In the genomic region with DNA sequence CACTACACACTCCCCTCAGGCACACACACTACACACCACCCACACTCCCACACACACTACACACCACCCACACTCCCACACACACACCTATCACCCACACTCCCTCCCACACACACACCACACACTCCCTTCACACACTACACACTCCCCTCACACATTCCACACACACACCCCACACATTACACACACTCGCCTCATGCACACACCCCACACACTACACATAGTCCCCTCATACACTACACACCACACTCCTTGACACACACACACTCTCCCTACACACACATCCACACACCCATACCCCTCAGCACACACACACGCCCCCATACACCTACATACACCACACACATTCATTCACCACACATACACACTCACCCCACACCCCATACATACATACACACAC, we compare ENCODE assay signal across 1 cellular context.
A peak's percentile ranks its signal among the peaks of the same experiment; 100 is the strongest.
TF ChIP-seq lines count a peak whose summit lies in the region.

No MANE protein-coding gene starts in this region.

TF ChIP-seq in HEK293, 187 proteins besides CTCF, POLR2A, EP300 and RAD21 (continued from another document):
- no peak for TF ChIP-seq OSR2 (tag by site-specific recombination; IDR thresholded peaks at IDR 0.05)
- TF ChIP-seq ZFHX2 (tag by site-specific recombination; conservative IDR thresholded peaks at IDR 0.05) = peak; percentile 100
- TF ChIP-seq ZNF501 (tag by site-specific recombination; IDR thresholded peaks at IDR 0.05) = no peak
- TF ChIP-seq ZNF175 (tag by site-specific recombination; IDR thresholded peaks at IDR 0.05) = 0 out of 2 replicates have a peak, but pooled peaks have one; percentile 32
- TF ChIP-seq, protein P1, sequence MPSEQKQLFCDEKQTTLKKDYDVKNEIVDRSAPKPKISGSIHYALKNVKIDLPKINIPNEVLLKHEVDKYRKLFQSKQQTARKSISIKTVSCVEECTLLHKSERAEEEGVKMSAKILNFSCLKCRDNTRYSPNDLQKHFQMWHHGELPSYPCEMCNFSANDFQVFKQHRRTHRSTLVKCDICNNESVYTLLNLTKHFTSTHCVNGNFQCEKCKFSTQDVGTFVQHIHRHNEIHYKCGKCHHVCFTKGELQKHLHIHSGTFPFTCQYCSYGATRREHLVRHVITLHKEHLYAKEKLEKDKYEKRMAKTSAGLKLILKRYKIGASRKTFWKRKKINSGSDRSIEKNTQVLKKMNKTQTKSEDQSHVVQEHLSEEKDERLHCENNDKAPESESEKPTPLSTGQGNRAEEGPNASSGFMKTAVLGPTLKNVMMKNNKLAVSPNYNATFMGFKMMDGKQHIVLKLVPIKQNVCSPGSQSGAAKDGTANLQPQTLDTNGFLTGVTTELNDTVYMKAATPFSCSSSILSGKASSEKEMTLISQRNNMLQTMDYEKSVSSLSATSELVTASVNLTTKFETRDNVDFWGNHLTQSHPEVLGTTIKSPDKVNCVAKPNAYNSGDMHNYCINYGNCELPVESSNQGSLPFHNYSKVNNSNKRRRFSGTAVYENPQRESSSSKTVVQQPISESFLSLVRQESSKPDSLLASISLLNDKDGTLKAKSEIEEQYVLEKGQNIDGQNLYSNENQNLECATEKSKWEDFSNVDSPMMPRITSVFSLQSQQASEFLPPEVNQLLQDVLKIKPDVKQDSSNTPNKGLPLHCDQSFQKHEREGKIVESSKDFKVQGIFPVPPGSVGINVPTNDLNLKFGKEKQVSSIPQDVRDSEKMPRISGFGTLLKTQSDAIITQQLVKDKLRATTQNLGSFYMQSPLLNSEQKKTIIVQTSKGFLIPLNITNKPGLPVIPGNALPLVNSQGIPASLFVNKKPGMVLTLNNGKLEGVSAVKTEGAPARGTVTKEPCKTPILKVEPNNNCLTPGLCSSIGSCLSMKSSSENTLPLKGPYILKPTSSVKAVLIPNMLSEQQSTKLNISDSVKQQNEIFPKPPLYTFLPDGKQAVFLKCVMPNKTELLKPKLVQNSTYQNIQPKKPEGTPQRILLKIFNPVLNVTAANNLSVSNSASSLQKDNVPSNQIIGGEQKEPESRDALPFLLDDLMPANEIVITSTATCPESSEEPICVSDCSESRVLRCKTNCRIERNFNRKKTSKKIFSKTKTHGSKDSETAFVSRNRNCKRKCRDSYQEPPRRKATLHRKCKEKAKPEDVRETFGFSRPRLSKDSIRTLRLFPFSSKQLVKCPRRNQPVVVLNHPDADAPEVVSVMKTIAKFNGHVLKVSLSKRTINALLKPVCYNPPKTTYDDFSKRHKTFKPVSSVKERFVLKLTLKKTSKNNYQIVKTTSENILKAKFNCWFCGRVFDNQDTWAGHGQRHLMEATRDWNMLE (tag by site-specific recombination; conservative IDR thresholded peaks at IDR 0.05; ENCODE audit: low read depth) = no peak
- peak; percentile 69 for TF ChIP-seq ZBTB48 (tag by site-specific recombination; IDR thresholded peaks at IDR 0.05)
- TF ChIP-seq HOXC10 (CRISPR knock-in tag; IDR thresholded peaks at IDR 0.05) = no peak
- TF ChIP-seq ZNF350 (tag by site-specific recombination; IDR thresholded peaks at IDR 0.05) = no peak
- TF ChIP-seq, protein P2, sequence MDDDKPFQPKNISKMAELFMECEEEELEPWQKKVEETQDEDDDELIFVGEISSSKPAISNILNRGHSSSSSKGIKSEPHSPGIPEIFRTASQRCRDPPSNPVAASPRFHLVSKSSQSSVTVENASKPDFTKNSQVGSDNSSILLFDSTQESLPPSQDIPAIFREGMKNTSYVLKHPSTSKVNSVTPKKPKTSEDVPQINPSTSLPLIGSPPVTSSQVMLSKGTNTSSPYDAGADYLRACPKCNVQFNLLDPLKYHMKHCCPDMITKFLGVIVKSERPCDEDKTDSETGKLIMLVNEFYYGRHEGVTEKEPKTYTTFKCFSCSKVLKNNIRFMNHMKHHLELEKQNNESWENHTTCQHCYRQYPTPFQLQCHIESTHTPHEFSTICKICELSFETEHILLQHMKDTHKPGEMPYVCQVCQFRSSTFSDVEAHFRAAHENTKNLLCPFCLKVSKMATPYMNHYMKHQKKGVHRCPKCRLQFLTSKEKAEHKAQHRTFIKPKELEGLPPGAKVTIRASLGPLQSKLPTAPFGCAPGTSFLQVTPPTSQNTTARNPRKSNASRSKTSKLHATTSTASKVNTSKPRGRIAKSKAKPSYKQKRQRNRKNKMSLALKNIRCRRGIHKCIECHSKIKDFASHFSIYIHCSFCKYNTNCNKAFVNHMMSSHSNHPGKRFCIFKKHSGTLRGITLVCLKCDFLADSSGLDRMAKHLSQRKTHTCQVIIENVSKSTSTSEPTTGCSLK (tag by site-specific recombination; IDR thresholded peaks at IDR 0.05) = no peak
- TF ChIP-seq ZNF311 (tag by site-specific recombination; IDR thresholded peaks at IDR 0.05; ENCODE audit: borderline replicate concordance) = 0 out of 2 replicates have a peak, but pooled peaks have one; percentile 78
- TF ChIP-seq GLIS1 (tag by site-specific recombination; IDR thresholded peaks at IDR 0.05) = no peak
- peak; percentile 86 for TF ChIP-seq ZNF785 (tag by site-specific recombination; IDR thresholded peaks at IDR 0.05)
- TF ChIP-seq, protein P3, sequence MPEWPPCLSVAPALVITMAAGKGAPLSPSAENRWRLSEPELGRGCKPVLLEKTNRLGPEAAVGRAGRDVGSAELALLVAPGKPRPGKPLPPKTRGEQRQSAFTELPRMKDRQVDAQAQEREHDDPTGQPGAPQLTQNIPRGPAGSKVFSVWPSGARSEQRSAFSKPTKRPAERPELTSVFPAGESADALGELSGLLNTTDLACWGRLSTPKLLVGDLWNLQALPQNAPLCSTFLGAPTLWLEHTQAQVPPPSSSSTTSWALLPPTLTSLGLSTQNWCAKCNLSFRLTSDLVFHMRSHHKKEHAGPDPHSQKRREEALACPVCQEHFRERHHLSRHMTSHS (tag by site-specific recombination; IDR thresholded peaks at IDR 0.05) = peak; percentile 47; the same call in 1 of the 2 replicates
- TF ChIP-seq ZNF585B (tag by site-specific recombination; IDR thresholded peaks at IDR 0.05) = no peak
- TF ChIP-seq ZNF623 (tag by site-specific recombination; IDR thresholded peaks at IDR 0.05) = no peak
- no peak for TF ChIP-seq ZNF133 (tag by site-specific recombination; IDR thresholded peaks at IDR 0.05)
- TF ChIP-seq ZNF791 (tag by site-specific recombination; IDR thresholded peaks at IDR 0.05) = peak; percentile 35; the same call in 1 of the 2 replicates
- no peak for TF ChIP-seq ZNF426 (tag by site-specific recombination; IDR thresholded peaks at IDR 0.05)
- peak; percentile 100 for TF ChIP-seq EGR2 (tag by site-specific recombination; IDR thresholded peaks at IDR 0.05; ENCODE audit: low read depth)
- 0 out of 2 replicates have a peak, but pooled peaks have one; percentile 37 for TF ChIP-seq KLF9 (tag by site-specific recombination; IDR thresholded peaks at IDR 0.05; ENCODE audit: low read depth)
- peak; percentile 50; the same call in 1 of the 2 replicates for TF ChIP-seq WT1 (tag by site-specific recombination; IDR thresholded peaks at IDR 0.05)
- TF ChIP-seq, protein P4, sequence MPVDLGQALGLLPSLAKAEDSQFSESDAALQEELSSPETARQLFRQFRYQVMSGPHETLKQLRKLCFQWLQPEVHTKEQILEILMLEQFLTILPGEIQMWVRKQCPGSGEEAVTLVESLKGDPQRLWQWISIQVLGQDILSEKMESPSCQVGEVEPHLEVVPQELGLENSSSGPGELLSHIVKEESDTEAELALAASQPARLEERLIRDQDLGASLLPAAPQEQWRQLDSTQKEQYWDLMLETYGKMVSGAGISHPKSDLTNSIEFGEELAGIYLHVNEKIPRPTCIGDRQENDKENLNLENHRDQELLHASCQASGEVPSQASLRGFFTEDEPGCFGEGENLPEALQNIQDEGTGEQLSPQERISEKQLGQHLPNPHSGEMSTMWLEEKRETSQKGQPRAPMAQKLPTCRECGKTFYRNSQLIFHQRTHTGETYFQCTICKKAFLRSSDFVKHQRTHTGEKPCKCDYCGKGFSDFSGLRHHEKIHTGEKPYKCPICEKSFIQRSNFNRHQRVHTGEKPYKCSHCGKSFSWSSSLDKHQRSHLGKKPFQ (tag by site-specific recombination; IDR thresholded peaks at IDR 0.05) = peak; percentile 67; the same call in 1 of the 2 replicates
- no peak for TF ChIP-seq KLF10 (tag by site-specific recombination; IDR thresholded peaks at IDR 0.05)
- TF ChIP-seq, protein P5, sequence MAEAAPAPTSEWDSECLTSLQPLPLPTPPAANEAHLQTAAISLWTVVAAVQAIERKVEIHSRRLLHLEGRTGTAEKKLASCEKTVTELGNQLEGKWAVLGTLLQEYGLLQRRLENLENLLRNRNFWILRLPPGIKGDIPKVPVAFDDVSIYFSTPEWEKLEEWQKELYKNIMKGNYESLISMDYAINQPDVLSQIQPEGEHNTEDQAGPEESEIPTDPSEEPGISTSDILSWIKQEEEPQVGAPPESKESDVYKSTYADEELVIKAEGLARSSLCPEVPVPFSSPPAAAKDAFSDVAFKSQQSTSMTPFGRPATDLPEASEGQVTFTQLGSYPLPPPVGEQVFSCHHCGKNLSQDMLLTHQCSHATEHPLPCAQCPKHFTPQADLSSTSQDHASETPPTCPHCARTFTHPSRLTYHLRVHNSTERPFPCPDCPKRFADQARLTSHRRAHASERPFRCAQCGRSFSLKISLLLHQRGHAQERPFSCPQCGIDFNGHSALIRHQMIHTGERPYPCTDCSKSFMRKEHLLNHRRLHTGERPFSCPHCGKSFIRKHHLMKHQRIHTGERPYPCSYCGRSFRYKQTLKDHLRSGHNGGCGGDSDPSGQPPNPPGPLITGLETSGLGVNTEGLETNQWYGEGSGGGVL (tag by site-specific recombination; IDR thresholded peaks at IDR 0.05) = peak; percentile 43
